Comparison of ENCODE assay signal across 22 cellular contexts in genomic region chr6:156897907-156898531, GRCh38.
DNase-seq lines count a peak whose midpoint lies in the region; ATAC-seq and TF ChIP-seq lines count a peak whose summit lies in the region.
"Had no signal": no experiment of that assay in that cellular context is flagged by ENCODE, and none has a peak within 500 bp of the region (broad histone marks: within the 10 kb centered on the region; RNA-seq: fewer than 3 reads in every experiment).

No MANE protein-coding gene starts in this region.

- peaks cover 0 to 4% of the 10 kb centered on the region in 2 experiments for H3K36me3 ChIP-seq in trophoblast cell (ENCODE audit: control insufficient read depth in 1 of 2, insufficient read depth in 2 of 2, low read length in 2 of 2)
- H3K36me3 ChIP-seq: SJCRH30 had no signal

- no peak overlapping the region for H4K8ac ChIP-seq in H9 (replicated peaks; ENCODE audit: insufficient read length, low read depth, low read length)
- H4K8ac ChIP-seq in trophoblast cell (ENCODE audit: low read depth, low read length): no peak overlapping the region

- no peak overlapping the region for H4K5ac ChIP-seq in H9 (ENCODE audit: insufficient read length, low read depth, low read length)

- H2AK5ac ChIP-seq in H9 (ENCODE audit: insufficient read length, low read length) (no peak overlapping the region), trophoblast cell (ENCODE audit: low read length) (no peak overlapping the region)

- no peak overlapping the region for H3K14ac ChIP-seq in H9 (ENCODE audit: insufficient read depth, low read length)
- H3K14ac ChIP-seq in trophoblast cell (ENCODE audit: low read length): no peak overlapping the region

- no peaks in the 10 kb centered on the region for H3K23me2 ChIP-seq in H9 (ENCODE audit: insufficient read length, low read depth, low read length, poor library complexity, severe bottlenecking)

- H2BK15ac ChIP-seq in H9 (ENCODE audit: low read depth, low read length): no peak overlapping the region

- H3K27ac Mint-ChIP-seq in H9: peak overlapping the region in 2 of 3 experiments; percentile 40 to 72; a peak in 2 of 7 replicates
- H3K27ac Mint-ChIP-seq in activated T-helper 17 cell treated with anti-CD3 and anti-CD28 coated beads, Interleukin-2, amount 50 U/mL, for 72 hours: peak overlapping the region; percentile 59
- H3K27ac Mint-ChIP-seq: HFFc6 had no signal

- no peak overlapping the region for H3K56ac ChIP-seq in H9 (ENCODE audit: insufficient read length, low read depth, low read length)

- no peak overlapping the region for H2BK5ac ChIP-seq in H9 (ENCODE audit: insufficient read length, low read length)
- no peak overlapping the region for H2BK5ac ChIP-seq in trophoblast cell (ENCODE audit: low read depth, low read length, poor library complexity)

- no peak overlapping the region for H4K12ac ChIP-seq in trophoblast cell (ENCODE audit: low read depth, low read length)

- H2BK120ac ChIP-seq in H9 (ENCODE audit: low read depth, low read length, poor library complexity, severe bottlenecking) (no peak overlapping the region), trophoblast cell (ENCODE audit: insufficient read depth, low read length, poor library complexity) (no peak overlapping the region)

- H3K18ac ChIP-seq in H9 (ENCODE audit: insufficient read length, low read depth, low read length) (no peak overlapping the region), trophoblast cell (ENCODE audit: low read length) (peak overlapping the region; percentile 67)

- H3K79me1 ChIP-seq in H9 (ENCODE audit: insufficient read depth, low read depth, low read length, poor library complexity, severe bottlenecking) (peaks cover 9% of the 10 kb centered on the region), trophoblast cell (ENCODE audit: low read length) (no peaks in the 10 kb centered on the region)

- H3K27ac ChIP-seq in H9 (ENCODE audit: insufficient read length, low read depth, low read length): no peak overlapping the region
- H3K27ac ChIP-seq in trophoblast cell (ENCODE audit: low read depth, low read length): no peak overlapping the region
- H3K27ac ChIP-seq: HL-60, SJCRH30 had no signal

- H3K79me2 ChIP-seq in H9 (ENCODE audit: insufficient read depth, low read length) (peaks cover 14% of the 10 kb centered on the region), trophoblast cell (ENCODE audit: control insufficient read depth, insufficient read depth, low read length, poor library complexity) (peaks cover 3% of the 10 kb centered on the region)

- no peak overlapping the region for H3K4me3 Mint-ChIP-seq in H9
- no peak overlapping the region for H3K4me3 Mint-ChIP-seq in activated T-helper 17 cell treated with anti-CD3 and anti-CD28 coated beads, Interleukin-2, amount 50 U/mL, for 72 hours
- H3K4me3 Mint-ChIP-seq: HFFc6 had no signal

- H4K20me1 ChIP-seq in H9 (ENCODE audit: control insufficient read depth, insufficient read depth, insufficient read length): no peaks in the 10 kb centered on the region

- H3K4me1 Mint-ChIP-seq in H9: peaks cover 25 to 29% of the 10 kb centered on the region in 2 experiments
- H3K4me1 Mint-ChIP-seq in activated T-helper 17 cell treated with anti-CD3 and anti-CD28 coated beads, Interleukin-2, amount 50 U/mL, for 72 hours: peaks cover 45% of the 10 kb centered on the region

- DNase-seq in H9: no peak
- no peak for DNase-seq in left lobe of liver (ENCODE audit: low spot score)
- DNase-seq in trophoblast cell: no peak
- DNase-seq in HUDEP-2 (lab: John Stamatoyannopoulos, UW; ENCODE audit: unreplicated experiment in 76 of 76): no peak
- DNase-seq in HK-2 (ENCODE audit: unreplicated experiment): no peak
- DNase-seq in activated CD4-positive, CD25-positive, alpha-beta regulatory T cell treated with anti-CD3 and anti-CD28 coated beads, Interleukin-2, amount 50 U/mL, for 72 hours: no peak
- DNase-seq: C1 segment of cervical spinal cord; CD4-positive, alpha-beta memory T cell; COR-L47; H7; HFFc6; Kasumi-1; NCI-H1105 treated with DMSO at 0.1 percent for 48 hours; NCI-H146; NCI-H1930; NCI-H446; NCI-H524 treated with DMSO at 0.1 percent for 48 hours; NCI-H774; SJCRH30 had no signal

- peaks cover 0 to 5% (median 0%) of the 10 kb centered on the region in 3 experiments; a peak in 1 of 7 replicates for H3K36me3 Mint-ChIP-seq in H9 (ENCODE audit: insufficient read depth in 1 of 3, low read depth in 3 of 3)
- peaks cover 17% of the 10 kb centered on the region for H3K36me3 Mint-ChIP-seq in activated T-helper 17 cell treated with anti-CD3 and anti-CD28 coated beads, Interleukin-2, amount 50 U/mL, for 72 hours (ENCODE audit: low read depth)

- no peak for TF ChIP-seq CTCF in H9 (conservative IDR thresholded peaks at IDR 0.05)

- H3K27me3 Mint-ChIP-seq in H9 (ENCODE audit: low read depth): no peaks in the 10 kb centered on the region; the same call in 1 of the 2 replicates
- no peaks in the 10 kb centered on the region for H3K27me3 Mint-ChIP-seq in activated T-helper 17 cell treated with anti-CD3 and anti-CD28 coated beads, Interleukin-2, amount 50 U/mL, for 72 hours
- H3K27me3 Mint-ChIP-seq: CD4-positive, alpha-beta memory T cell had no signal

- H2BK12ac ChIP-seq in H9 (ENCODE audit: insufficient read length, low read depth, low read length) (no peak overlapping the region), trophoblast cell (ENCODE audit: low read length) (no peak overlapping the region)

- no peak overlapping the region for H3T11ph ChIP-seq in H9 (ENCODE audit: low read length)

- H2AFZ ChIP-seq in H9 (ENCODE audit: low read length) (no peak overlapping the region), trophoblast cell (ENCODE audit: insufficient read depth, low read length, poor library complexity) (no peak overlapping the region)

- H3K27me3 ChIP-seq in H9 (ENCODE audit: insufficient read depth, low read length) (no peaks in the 10 kb centered on the region), trophoblast cell (ENCODE audit: insufficient read depth, low read length) (no peaks in the 10 kb centered on the region)
- H3K27me3 ChIP-seq: SJCRH30 had no signal

- H3K4me2 ChIP-seq in H9 (ENCODE audit: insufficient read depth, insufficient read length, low read length) (no peak overlapping the region), trophoblast cell (ENCODE audit: low read length) (no peak overlapping the region)

- H3K9ac ChIP-seq in H9 (ENCODE audit: extremely low read depth, insufficient read length, low read length) (no peak overlapping the region), trophoblast cell (ENCODE audit: low read length) (no peak overlapping the region)

- no CpG with 5 or more reads among the region's 13 CpGs for WGBS in H9 (ENCODE audit: extremely low coverage, insufficient read length, low lambda C conversion rate)
- WGBS in trophoblast cell (ENCODE audit: extremely low coverage, insufficient coverage, insufficient read length): no CpG with 5 or more reads among the region's 13 CpGs

- H3K4me1 ChIP-seq in H9 (ENCODE audit: insufficient read depth, low read length) (no peaks in the 10 kb centered on the region; the same call in 1 of the 2 replicates), trophoblast cell (ENCODE audit: control insufficient read depth in 1 of 2, insufficient read depth in 2 of 2, low read length in 2 of 2) (peaks cover 0 to 3% of the 10 kb centered on the region in 2 experiments)
- H3K4me1 ChIP-seq: SJCRH30 had no signal

- no peak overlapping the region for H3K4me3 ChIP-seq in trophoblast cell (ENCODE audit: low read depth, low read length)
- H3K4me3 ChIP-seq: SJCRH30 had no signal

- ATAC-seq in activated T-helper 17 cell treated with anti-CD3 and anti-CD28 coated beads, Interleukin-2, amount 50 U/mL, for 72 hours (replicated peaks): no peak
- peak; percentile 19 for ATAC-seq in left lobe of liver
- ATAC-seq: SK-N-SH treated with all-trans-retinoic acid at 6 μM for 48 hours had no signal

- H4K91ac ChIP-seq in H9 (ENCODE audit: insufficient read length, low read depth, low read length) (no peak overlapping the region), trophoblast cell (ENCODE audit: low read depth, low read length) (no peak overlapping the region)

- H3K9me3 Mint-ChIP-seq in H9: no peaks in the 10 kb centered on the region; a peak in 1 of 5 replicates
- H3K9me3 Mint-ChIP-seq in activated T-helper 17 cell treated with anti-CD3 and anti-CD28 coated beads, Interleukin-2, amount 50 U/mL, for 72 hours: no peaks in the 10 kb centered on the region
- H3K9me3 Mint-ChIP-seq: CD4-positive, alpha-beta memory T cell; HFFc6 had no signal

- H3K23ac ChIP-seq in H9 (ENCODE audit: insufficient read length, low read depth, low read length) (no peak overlapping the region), trophoblast cell (ENCODE audit: low read length) (no peak overlapping the region)

- H2BK20ac ChIP-seq in H9 (ENCODE audit: low read depth, low read length, poor library complexity, severe bottlenecking): no peak overlapping the region

- H3K4ac ChIP-seq in H9 (ENCODE audit: low read depth, low read length): no peak overlapping the region
- no peak overlapping the region for H3K4ac ChIP-seq in trophoblast cell (ENCODE audit: low read depth, low read length)

- H3K9me3 ChIP-seq in H9 (ENCODE audit: control insufficient read depth, low read depth, low read length) (no peaks in the 10 kb centered on the region), trophoblast cell (ENCODE audit: insufficient read depth, low read depth, low read length) (no peaks in the 10 kb centered on the region)
